8 cellular contexts compared by ENCODE assay signal in genomic region chr10:126041804-126042231, GRCh38.
A peak's percentile ranks its signal among the peaks of the same experiment; 100 is the strongest.
DNase-seq lines count a peak whose midpoint lies in the region; ATAC-seq and TF ChIP-seq lines count a peak whose summit lies in the region.

No MANE protein-coding gene starts in this region.

- TF ChIP-seq CTCF in AG10803 (conservative IDR thresholded peaks at IDR 0.05; ENCODE audit: low read length): no peak

- H3K4me3 ChIP-seq in AG10803 (ENCODE audit: low read length): no peak overlapping the region

- peak; percentile 100 for ATAC-seq in GM18909 (IDR thresholded peaks at IDR 0.05; ENCODE audit: poor library complexity, unreplicated experiment)
- peak; percentile 99 for ATAC-seq in HG03135 (IDR thresholded peaks at IDR 0.05; ENCODE audit: unreplicated experiment)

- peak; percentile 71 for DNase-seq in AG10803 (ENCODE audit: low read depth)
- DNase-seq in T follicular helper cell (ENCODE audit: low read depth): peak; percentile 32
- DNase-seq in astrocyte of the hippocampus (ENCODE audit: low read depth, low spot score): peak; percentile 78
- DNase-seq in iPS-NIHi7 (ENCODE audit: extremely low spot score): peak; percentile 62
- DNase-seq in stimulated activated CD4-positive, alpha-beta T cell treated with anti-CD3 and anti-CD28 coated beads, Interleukin-12 subunit alpha, Interleukin-12 subunit beta, amount 100 ng/mL, for 4 hours: peak; percentile 34
- no peak for DNase-seq in NCI-H1436 treated with DMSO at 0.1 percent for 48 hours (lab: John Stamatoyannopoulos, UW)
